ENCODE assay signal across 29 cellular contexts in the genomic region with DNA sequence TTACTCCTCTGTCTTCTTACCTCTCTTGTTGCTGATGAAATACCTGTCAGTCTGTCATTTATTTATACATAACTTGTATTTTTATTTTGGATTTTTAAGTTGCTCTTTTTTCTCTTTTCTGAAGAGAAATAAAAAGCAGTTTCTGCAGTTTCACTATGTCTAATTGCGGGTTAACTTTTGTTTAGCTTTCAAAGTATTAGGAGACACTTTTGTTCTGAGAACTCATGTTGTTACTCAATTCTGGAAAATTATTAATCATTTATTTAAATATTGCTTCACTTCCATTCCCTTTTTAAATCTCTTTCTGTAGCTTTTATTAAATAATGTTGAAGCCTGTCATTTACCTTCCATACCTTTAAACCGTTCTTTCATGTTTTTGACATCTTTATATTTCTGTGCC.
"Had no signal": no experiment of that assay in that cellular context is flagged by ENCODE, and none has a peak within 500 bp of the region (broad histone marks: within the 10 kb centered on the region; RNA-seq: fewer than 3 reads in every experiment).

No MANE protein-coding gene starts in this region.

- DNase-seq: stimulated activated CD4-positive, alpha-beta T cell treated with anti-CD3 and anti-CD28 coated beads, Interleukin-2, amount 100 ng/mL, for 48 hours; stimulated activated CD4-positive, alpha-beta T cell treated with anti-CD3 and anti-CD28 coated beads, Interleukin-4, amount 100 ng/mL, for 1 hour; stimulated activated CD4-positive, alpha-beta T cell treated with anti-CD3 and anti-CD28 coated beads, Interleukin-4, amount 100 ng/mL, for 24 hours; stimulated activated CD4-positive, alpha-beta T cell treated with anti-CD3 and anti-CD28 coated beads, Interleukin-4, amount 100 ng/mL, for 4 hours; stimulated activated CD8-positive, alpha-beta memory T cell treated with anti-CD3 and anti-CD28 coated beads, Interleukin-4, amount 100 ng/mL, for 48 hours; stimulated activated naive B cell treated with anti-CD40 and anti-IgM and Interleukin-4, amounts not matched to agents 10 μg/mL and 1 μg/mL and 100 μg/mL, for 72 hours; stimulated activated naive CD4-positive, alpha-beta T cell; stimulated activated naive CD4-positive, alpha-beta T cell treated with Interleukin-2 at 50 U/mL for 16 hours; stimulated activated naive CD8-positive, alpha-beta T cell treated with anti-CD3 and anti-CD28 coated beads, Interleukin-15, amount 100 ng/mL, for 72 hours; stimulated activated naive CD8-positive, alpha-beta T cell treated with anti-CD3 and anti-CD28 coated beads, Interleukin-15, Interleukin-2, amounts not matched to agents 100 U/mL and 50 U/mL, for 24 hours; stomach; substantia nigra; testis; thyroid gland; tibial artery; transverse colon; trophoblast cell; upper lobe of left lung; upper lobe of right lung; uterus had no signal

- H3K4me1 Mint-ChIP-seq: stimulated activated effector memory CD8-positive, alpha-beta T cell treated with anti-CD3 and anti-CD28 coated beads, Interleukin-12 subunit alpha, Interleukin-12 subunit beta, amount 100 ng/mL, for 72 hours; stimulated activated memory B cell treated with anti-CD40 and anti-IgM and Interleukin-4, amounts not matched to agents 10 μg/mL and 1 μg/mL and 100 μg/mL, for 72 hours; stimulated activated naive B cell treated with anti-CD40 and anti-IgM and Interleukin-4, amounts not matched to agents 10 μg/mL and 1 μg/mL and 100 μg/mL, for 72 hours; stimulated activated naive CD8-positive, alpha-beta T cell treated with anti-CD3 and anti-CD28 coated beads, Interleukin-15, amount 100 ng/mL, for 72 hours had no signal

- H3K27me3 ChIP-seq: stomach, suprapubic skin, testis, thyroid gland, tibial artery, tibial nerve, transverse colon, upper lobe of left lung, upper lobe of right lung, uterus, vagina had no signal

- H3K4me3 Mint-ChIP-seq: stimulated activated effector memory CD8-positive, alpha-beta T cell treated with anti-CD3 and anti-CD28 coated beads, Interleukin-12 subunit alpha, Interleukin-12 subunit beta, amount 100 ng/mL, for 72 hours; stimulated activated memory B cell treated with anti-CD40 and anti-IgM and Interleukin-4, amounts not matched to agents 10 μg/mL and 1 μg/mL and 100 μg/mL, for 72 hours; stimulated activated naive B cell treated with anti-CD40 and anti-IgM and Interleukin-4, amounts not matched to agents 10 μg/mL and 1 μg/mL and 100 μg/mL, for 72 hours; stimulated activated naive CD8-positive, alpha-beta T cell treated with anti-CD3 and anti-CD28 coated beads, Interleukin-15, amount 100 ng/mL, for 72 hours; stimulated activated naive CD8-positive, alpha-beta T cell treated with anti-CD3 and anti-CD28 coated beads, Interleukin-15, Interleukin-2, amounts not matched to agents 100 ng/mL and 50 ng/mL, for 24 hours; type B pancreatic cell had no signal

- H3K9me3 ChIP-seq: suprapubic skin, testis, thyroid gland, tibial artery, transverse colon, upper lobe of left lung, upper lobe of right lung, uterus, vagina had no signal

- H3K36me3 ChIP-seq: stomach, suprapubic skin, thoracic aorta, thyroid gland, tibial artery, tibial nerve, transverse colon, upper lobe of left lung, upper lobe of right lung, uterus, vagina had no signal

- ATAC-seq: stimulated activated effector memory CD8-positive, alpha-beta T cell treated with anti-CD3 and anti-CD28 coated beads, Interleukin-12 subunit alpha, Interleukin-12 subunit beta, amount 100 ng/mL, for 72 hours; stimulated activated memory B cell treated with anti-CD40 and anti-IgM and Interleukin-4, amounts not matched to agents 10 μg/mL and 1 μg/mL and 100 μg/mL, for 72 hours; stimulated activated naive B cell treated with anti-CD40 and anti-IgM and Interleukin-4, amounts not matched to agents 10 μg/mL and 1 μg/mL and 100 μg/mL, for 72 hours; stimulated activated naive CD8-positive, alpha-beta T cell treated with anti-CD3 and anti-CD28 coated beads, Interleukin-15, amount 100 ng/mL, for 72 hours; stimulated activated naive CD8-positive, alpha-beta T cell treated with anti-CD3 and anti-CD28 coated beads, Interleukin-15, Interleukin-2, amounts not matched to agents 100 U/mL and 50 U/mL, for 24 hours; upper lobe of right lung had no signal

- H3K27ac Mint-ChIP-seq: stimulated activated effector memory CD8-positive, alpha-beta T cell treated with anti-CD3 and anti-CD28 coated beads, Interleukin-12 subunit alpha, Interleukin-12 subunit beta, amount 100 ng/mL, for 72 hours; stimulated activated memory B cell treated with anti-CD40 and anti-IgM and Interleukin-4, amounts not matched to agents 10 μg/mL and 1 μg/mL and 100 μg/mL, for 72 hours; stimulated activated naive B cell treated with anti-CD40 and anti-IgM and Interleukin-4, amounts not matched to agents 10 μg/mL and 1 μg/mL and 100 μg/mL, for 72 hours; stimulated activated naive CD8-positive, alpha-beta T cell treated with anti-CD3 and anti-CD28 coated beads, Interleukin-15, amount 100 ng/mL, for 72 hours; stimulated activated naive CD8-positive, alpha-beta T cell treated with anti-CD3 and anti-CD28 coated beads, Interleukin-15, Interleukin-2, amounts not matched to agents 100 ng/mL and 50 ng/mL, for 24 hours; type B pancreatic cell had no signal

- H3K27ac ChIP-seq: stomach, suprapubic skin, testis, thoracic aorta, thyroid gland, tibial artery, tibial nerve, transverse colon, upper lobe of left lung, upper lobe of right lung, uterus, vagina had no signal

- H3K4me1 ChIP-seq: stomach, suprapubic skin, testis, thyroid gland, tibial nerve, transverse colon, upper lobe of left lung, upper lobe of right lung, uterus, vagina had no signal

- H3K4me3 ChIP-seq: stomach, suprapubic skin, testis, thoracic aorta, thyroid gland, tibial artery, tibial nerve, transverse colon, upper lobe of left lung, upper lobe of right lung, uterus, vagina had no signal

- FAIRE-seq: urothelium cell line had no signal

- H3K36me3 Mint-ChIP-seq: stimulated activated effector memory CD8-positive, alpha-beta T cell treated with anti-CD3 and anti-CD28 coated beads, Interleukin-12 subunit alpha, Interleukin-12 subunit beta, amount 100 ng/mL, for 72 hours; stimulated activated memory B cell treated with anti-CD40 and anti-IgM and Interleukin-4, amounts not matched to agents 10 μg/mL and 1 μg/mL and 100 μg/mL, for 72 hours; stimulated activated naive B cell treated with anti-CD40 and anti-IgM and Interleukin-4, amounts not matched to agents 10 μg/mL and 1 μg/mL and 100 μg/mL, for 72 hours; type B pancreatic cell had no signal

- H3K27me3 Mint-ChIP-seq: stimulated activated naive B cell treated with anti-CD40 and anti-IgM and Interleukin-4, amounts not matched to agents 10 μg/mL and 1 μg/mL and 100 μg/mL, for 72 hours; type B pancreatic cell had no signal
